12 cellular contexts compared by ENCODE assay signal in the genomic region with DNA sequence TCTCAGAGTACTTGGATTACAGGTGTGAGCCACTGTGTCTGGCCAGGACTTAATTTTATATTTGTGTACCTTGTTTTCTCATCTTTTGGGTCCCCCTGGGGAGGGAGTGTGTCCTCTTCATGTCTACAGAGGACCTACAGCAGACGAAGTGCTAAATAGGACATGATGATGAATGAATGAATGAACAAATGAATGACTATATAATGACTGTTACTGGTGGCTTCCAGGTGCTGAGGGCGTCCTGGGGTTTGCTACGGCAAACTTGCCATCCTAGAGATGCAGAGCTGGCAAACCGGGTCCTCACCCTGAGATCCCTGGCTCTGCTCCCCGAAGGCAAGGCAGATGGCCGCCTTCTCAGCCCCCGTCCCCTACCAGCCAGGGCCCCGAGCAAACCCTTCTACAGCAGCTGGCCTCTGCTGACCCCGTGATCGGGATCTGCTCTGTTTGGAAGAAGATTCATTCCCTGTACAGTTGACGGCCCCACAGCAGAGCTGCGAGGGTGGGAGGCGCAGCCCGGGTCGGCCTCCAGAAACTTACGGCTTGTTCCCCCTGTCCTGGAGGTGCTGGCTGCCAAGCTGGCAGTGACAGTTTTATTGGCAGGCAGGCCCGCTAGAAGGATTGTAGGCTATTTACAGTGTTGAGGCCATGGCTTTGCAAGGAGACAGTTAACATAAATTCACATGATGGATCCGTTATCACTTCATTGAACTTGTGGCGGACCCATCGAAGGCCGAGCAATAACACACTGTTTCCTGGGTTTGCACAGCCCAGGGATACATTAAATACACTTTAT.
DNase-seq lines count a peak whose midpoint lies in the region; ATAC-seq and TF ChIP-seq lines count a peak whose summit lies in the region.
"Had no signal": no experiment of that assay in that cellular context is flagged by ENCODE, and none has a peak within 500 bp of the region (broad histone marks: within the 10 kb centered on the region; RNA-seq: fewer than 3 reads in every experiment).

No MANE protein-coding gene starts in this region.

- H3K9me3 ChIP-seq in right lobe of liver (no peaks in the 10 kb centered on the region), transverse colon (no peaks in the 10 kb centered on the region)
- H3K9me3 ChIP-seq: ascending aorta, neutrophil had no signal

- intact Hi-C loops in right lobe of liver (cut with DNase I), result no loop called here
- intact Hi-C loops in transverse colon (cut with DNase I; ENCODE audit: low total_unique reads), result no loop called here

- H3K27ac Mint-ChIP-seq in activated CD8-positive, alpha-beta memory T cell treated with anti-CD3 and anti-CD28 coated beads, Interleukin-2, amount 10 ng/mL, durations not matched to agents 7 days and 5 days, result no peak overlapping the region
- H3K27ac Mint-ChIP-seq in brain, result peak overlapping the region; percentile 74 to 91 (median 77)

- H3K4me1 ChIP-seq in right lobe of liver (peaks cover 0 to 5% (median 2%) of the 10 kb centered on the region in 4 donors), transverse colon (peaks cover 0 to 8% (median 6%) of the 10 kb centered on the region in 4 donors)
- H3K4me1 ChIP-seq: ascending aorta had no signal

- TF ChIP-seq POLR2A in right lobe of liver (IDR thresholded peaks at IDR 0.05) (no peak), transverse colon (IDR thresholded peaks at IDR 0.05) (no peak)

- no peak overlapping the region for H3K4me3 ChIP-seq in right lobe of liver
- H3K4me3 ChIP-seq in transverse colon, result no peak overlapping the region
- H3K4me3 ChIP-seq: ascending aorta, PC-9 had no signal

- CTCF ChIA-PET in activated CD8-positive, alpha-beta memory T cell treated with anti-CD3 and anti-CD28 coated beads, Interleukin-2, amount 10 ng/mL, durations not matched to agents 7 days and 5 days (lab: Charles Lee), result interaction anchor here (0.6 to 12.2 kb wide), 16 partner anchors 13 to 303 kb away, joined by 3 to 237 read pairs (median 3); a partner anchor contains a TSS
- CTCF ChIA-PET in RWPE1 (lab: Yijun Ruan, JAX), result interaction anchor here (0.5 to 1.2 kb wide), 14 partner anchors 9 to 206 kb away, joined by 3 to 4 read pairs (median 3); no protein-coding TSS in a partner anchor

- ATAC-seq in activated CD8-positive, alpha-beta memory T cell treated with anti-CD3 and anti-CD28 coated beads, Interleukin-2, amount 10 ng/mL, durations not matched to agents 7 days and 5 days, result no peak
- no peak for ATAC-seq in right lobe of liver
- no peak for ATAC-seq in GM18519 (IDR thresholded peaks at IDR 0.05; ENCODE audit: low FRiP score, unreplicated experiment)

- H3K9me3 Mint-ChIP-seq in activated CD8-positive, alpha-beta memory T cell treated with anti-CD3 and anti-CD28 coated beads, Interleukin-2, amount 10 ng/mL, durations not matched to agents 7 days and 5 days (ENCODE audit: low read depth), result peaks cover 3% of the 10 kb centered on the region
- peaks cover 0 to 4% (median 0%) of the 10 kb centered on the region in 5 experiments for H3K9me3 Mint-ChIP-seq in brain

- no peak overlapping the region for H3K4me3 Mint-ChIP-seq in activated CD8-positive, alpha-beta memory T cell treated with anti-CD3 and anti-CD28 coated beads, Interleukin-2, amount 10 ng/mL, durations not matched to agents 7 days and 5 days
- no peak overlapping the region for H3K4me3 Mint-ChIP-seq in brain

- no peaks in the 10 kb centered on the region for H3K36me3 Mint-ChIP-seq in activated CD8-positive, alpha-beta memory T cell treated with anti-CD3 and anti-CD28 coated beads, Interleukin-2, amount 10 ng/mL, durations not matched to agents 7 days and 5 days
- no peaks in the 10 kb centered on the region for H3K36me3 Mint-ChIP-seq in brain

- TF ChIP-seq CTCF in brain (conservative IDR thresholded peaks at IDR 0.05) (no peak), right lobe of liver (IDR thresholded peaks at IDR 0.05) (no peak), transverse colon (IDR thresholded peaks at IDR 0.05) (no peak), RWPE1 (conservative IDR thresholded peaks at IDR 0.05; ENCODE audit: low read depth) (no peak)

- WGBS in right lobe of liver (ENCODE audit: insufficient coverage, low coverage, low lambda C conversion rate, missing lambda C conversion rate), result 80% methylated on average over 11 of the region's 21 CpGs
- WGBS in transverse colon (ENCODE audit: low coverage in 1 of 2), 2 donors, result 0 to 65% methylated on average over 1 to 21 of the region's 21 CpGs

- no peak for TF ChIP-seq EP300 in transverse colon (IDR thresholded peaks at IDR 0.05; ENCODE audit: low read depth)

- peak; percentile 54 for DNase-seq in activated CD8-positive, alpha-beta memory T cell treated with anti-CD3 and anti-CD28 coated beads for 24 hours
- no peak for DNase-seq in activated CD8-positive, alpha-beta memory T cell treated with anti-CD3 and anti-CD28 coated beads, Interleukin-2, amount 10 ng/mL, durations not matched to agents 7 days and 5 days
- DNase-seq in right lobe of liver (peak; percentile 15 to 50 (median 41)), transverse colon (peak; percentile 9), RWPE1 (ENCODE audit: low spot score) (no peak), SKM-1 treated with dmso at 0.1 percent for 144 hours (lab: John Stamatoyannopoulos, UW; ENCODE audit: unreplicated experiment) (no peak)

- H3K27me3 ChIP-seq in right lobe of liver, result no peaks in the 10 kb centered on the region
- no peaks in the 10 kb centered on the region for H3K27me3 ChIP-seq in transverse colon
- H3K27me3 ChIP-seq: ascending aorta, neutrophil had no signal

- no peak overlapping the region for H3K27ac ChIP-seq in right lobe of liver
- peak overlapping the region in 3 of 4 donors; percentile 35 to 42 (median 37) for H3K27ac ChIP-seq in transverse colon
- H3K27ac ChIP-seq in RWPE1, result no peak overlapping the region
- H3K27ac ChIP-seq: ascending aorta, HL-60, neutrophil, PC-9 had no signal

- POLR2A ChIA-PET in RWPE1 (lab: Yijun Ruan, JAX; ENCODE audit: low non-redundant PET), result no interaction called here

- peaks cover 4% of the 10 kb centered on the region for H3K4me1 Mint-ChIP-seq in activated CD8-positive, alpha-beta memory T cell treated with anti-CD3 and anti-CD28 coated beads, Interleukin-2, amount 10 ng/mL, durations not matched to agents 7 days and 5 days
- H3K4me1 Mint-ChIP-seq in brain, result peaks cover 29% of the 10 kb centered on the region

- in situ Hi-C loops in transverse colon (cut with MboI; ENCODE audit: low pct_ligation_motif_present in 1 of 4, low pct_unique_long_range_greater_than_20kb in 1 of 4, low sequenced_read_pairs in 3 of 4), result loop anchor here in 2 of 4 donors (10.0 to 25.0 kb wide), 2 partner anchors 189 to 297 kb away; no protein-coding TSS in a partner anchor

- H3K27me3 Mint-ChIP-seq in activated CD8-positive, alpha-beta memory T cell treated with anti-CD3 and anti-CD28 coated beads, Interleukin-2, amount 10 ng/mL, durations not matched to agents 7 days and 5 days, result no peaks in the 10 kb centered on the region
- no peaks in the 10 kb centered on the region for H3K27me3 Mint-ChIP-seq in brain

- H3K36me3 ChIP-seq in right lobe of liver, result no peaks in the 10 kb centered on the region
- no peaks in the 10 kb centered on the region for H3K36me3 ChIP-seq in transverse colon
- H3K36me3 ChIP-seq: ascending aorta, neutrophil had no signal

Comparison
In these comparisons a context has a peak if more than half of its experiments do, and no peak if none do; other contexts are left out.
1. DNase-seq: peak in activated CD8-positive, alpha-beta memory T cell treated with anti-CD3 and anti-CD28 coated beads for 24 hours (single experiment), right lobe of liver (3 of 3) and transverse colon (single experiment); none in activated CD8-positive, alpha-beta memory T cell treated with anti-CD3 and anti-CD28 coated beads, Interleukin-2, amount 10 ng/mL, durations not matched to agents 7 days and 5 days (single experiment), RWPE1 (single experiment) and SKM-1 treated with dmso at 0.1 percent for 144 hours (single experiment).
2. H3K27ac ChIP-seq: peak in transverse colon (3 of 4); none in right lobe of liver (0 of 3) and RWPE1 (single experiment).